Comparison of ENCODE assay signal across 19 cellular contexts in genomic region chr12:107557589-107558100, GRCh38.
"Had no signal": no experiment of that assay in that cellular context is flagged by ENCODE, and none has a peak within 500 bp of the region (broad histone marks: within the 10 kb centered on the region; RNA-seq: fewer than 3 reads in every experiment).

No MANE protein-coding gene starts in this region.

- H3K36me3 ChIP-seq: prostate gland, right atrium auricular region, spleen, suprapubic skin had no signal

- DNase-seq: dermis blood vessel endothelial cell; effector memory CD8-positive, alpha-beta T cell; erythroblast; mucosa of descending colon; naive B cell; spleen; stimulated activated CD4-positive, alpha-beta T cell treated with anti-CD3 and anti-CD28 coated beads, Interleukin-4, amount 100 ng/mL, for 4 hours; stimulated activated naive CD8-positive, alpha-beta T cell treated with anti-CD3 and anti-CD28 coated beads, Interleukin-15, amount 100 ng/mL, for 72 hours; trophoblast cell had no signal

- H3K4me1 Mint-ChIP-seq: memory B cell; naive B cell; stimulated activated memory B cell treated with anti-CD40 and anti-IgM and Interleukin-4, amounts not matched to agents 10 μg/mL and 1 μg/mL and 100 μg/mL, for 72 hours had no signal

- H3K27ac ChIP-seq: coronary artery, prostate gland, right atrium auricular region, skin epidermis, spleen, suprapubic skin had no signal

- ATAC-seq: effector memory CD8-positive, alpha-beta T cell; mucosa of descending colon; natural killer cell treated with Interleukin-12 subunit alpha and Interleukin-12 subunit beta and Interleukin-15 and Interleukin-18, amount 100 ng/mL, for 72 hours; stimulated activated memory B cell treated with anti-CD40 and anti-IgM and Interleukin-4, amounts not matched to agents 10 μg/mL and 1 μg/mL and 100 μg/mL, for 72 hours; stimulated activated naive CD8-positive, alpha-beta T cell treated with anti-CD3 and anti-CD28 coated beads, Interleukin-15, amount 100 ng/mL, for 72 hours had no signal

- H3K4me1 ChIP-seq: prostate gland, right atrium auricular region, spleen had no signal

- H3K4me3 Mint-ChIP-seq: effector memory CD8-positive, alpha-beta T cell; memory B cell; naive B cell; natural killer cell treated with Interleukin-12 subunit alpha and Interleukin-12 subunit beta and Interleukin-15 and Interleukin-18, amount 100 ng/mL, for 72 hours; neural crest cell; stimulated activated memory B cell treated with anti-CD40 and anti-IgM and Interleukin-4, amounts not matched to agents 10 μg/mL and 1 μg/mL and 100 μg/mL, for 72 hours; stimulated activated naive CD8-positive, alpha-beta T cell treated with anti-CD3 and anti-CD28 coated beads, Interleukin-15, amount 100 ng/mL, for 72 hours had no signal

- H3K4me3 ChIP-seq: coronary artery, lung, mucosa of descending colon, prostate gland, right atrium auricular region, skin epidermis, spleen, suprapubic skin had no signal

- H3K9me3 ChIP-seq: mucosa of descending colon, prostate gland, right atrium auricular region, spleen, suprapubic skin had no signal

- H3K27me3 ChIP-seq: right atrium auricular region, spleen, suprapubic skin had no signal

- H3K36me3 Mint-ChIP-seq: memory B cell; naive B cell; natural killer cell treated with Interleukin-12 subunit alpha and Interleukin-12 subunit beta and Interleukin-15 and Interleukin-18, amount 100 ng/mL, for 72 hours; stimulated activated memory B cell treated with anti-CD40 and anti-IgM and Interleukin-4, amounts not matched to agents 10 μg/mL and 1 μg/mL and 100 μg/mL, for 72 hours had no signal

- H3K27me3 Mint-ChIP-seq: effector memory CD8-positive, alpha-beta T cell; naive B cell; natural killer cell treated with Interleukin-12 subunit alpha and Interleukin-12 subunit beta and Interleukin-15 and Interleukin-18, amount 100 ng/mL, for 72 hours; stimulated activated naive CD8-positive, alpha-beta T cell treated with anti-CD3 and anti-CD28 coated beads, Interleukin-15, amount 100 ng/mL, for 72 hours had no signal

- H3K27ac Mint-ChIP-seq: effector memory CD8-positive, alpha-beta T cell; memory B cell; naive B cell; natural killer cell treated with Interleukin-12 subunit alpha and Interleukin-12 subunit beta and Interleukin-15 and Interleukin-18, amount 100 ng/mL, for 72 hours; stimulated activated memory B cell treated with anti-CD40 and anti-IgM and Interleukin-4, amounts not matched to agents 10 μg/mL and 1 μg/mL and 100 μg/mL, for 72 hours had no signal

- H3K9me3 Mint-ChIP-seq: effector memory CD8-positive, alpha-beta T cell; memory B cell; naive B cell; natural killer cell treated with Interleukin-12 subunit alpha and Interleukin-12 subunit beta and Interleukin-15 and Interleukin-18, amount 100 ng/mL, for 72 hours; neural crest cell; stimulated activated memory B cell treated with anti-CD40 and anti-IgM and Interleukin-4, amounts not matched to agents 10 μg/mL and 1 μg/mL and 100 μg/mL, for 72 hours; stimulated activated naive CD8-positive, alpha-beta T cell treated with anti-CD3 and anti-CD28 coated beads, Interleukin-15, amount 100 ng/mL, for 72 hours had no signal
